Comparison of ENCODE assay signal across 13 cellular contexts in genomic region chr17:37430051-37430591, GRCh38. TPM values are rescaled to one million over a fixed set of nuclear protein-coding genes. Genes with fewer than 3 reads are reported as not detected.
DNase-seq lines count a peak whose midpoint lies in the region; ATAC-seq, FAIRE-seq and TF ChIP-seq lines count a peak whose summit lies in the region.
"Had no signal": no experiment of that assay in that cellular context is flagged by ENCODE, and none has a peak within 500 bp of the region (broad histone marks: within the 10 kb centered on the region; RNA-seq: fewer than 3 reads in every experiment).

No MANE protein-coding gene starts in this region.

- peaks cover 6 to 13% of the 10 kb centered on the region in 2 donors for H3K36me3 ChIP-seq in thyroid gland

- DNase-seq in A549 (ENCODE audit: low read depth in 1 of 2, low spot score in 1 of 2), result no peak
- DNase-seq in HCEC 1CT, result peak; percentile 64
- DNase-seq in iris pigment epithelial cell (ENCODE audit: low read depth), result peak; percentile 75
- DNase-seq in thyroid gland, result no peak
- no peak for DNase-seq in GDM1 (lab: John Stamatoyannopoulos, UW)
- no peak for DNase-seq in frontal cortex (ENCODE audit: low spot score in 2 of 2)
- DNase-seq: activated CD4-positive, alpha-beta T cell treated with anti-CD3 and anti-CD28 coated beads, Interleukin-2, amount 50 U/mL, for 1 hour; KG1; kidney had no signal

- H3K9me3 ChIP-seq in A549, result no peaks in the 10 kb centered on the region
- no peaks in the 10 kb centered on the region for H3K9me3 ChIP-seq in thyroid gland

- no peaks in the 10 kb centered on the region for H3K27me3 ChIP-seq in thyroid gland

- H3K27ac ChIP-seq in A549, result peak overlapping the region; percentile 6 to 12; a peak in 2 of 6 replicates
- peak overlapping the region in 1 of 3 donors; percentile 20 for H3K27ac ChIP-seq in thyroid gland

- TF ChIP-seq RAD21 in A549 (conservative IDR thresholded peaks at IDR 0.05 in 1 of 2, IDR thresholded peaks at IDR 0.05 in 1 of 2), result no peak

- CTCF ChIA-PET in A549 (lab: Yijun Ruan, JAX), result interaction anchor here (0.8 to 2.0 kb wide), 7 partner anchors 8 to 56 kb away, joined by 3 to 6 read pairs (median 3); no protein-coding TSS in a partner anchor

- peak overlapping the region; percentile 9; the same call in 2 of the 3 replicates for H3K4me2 ChIP-seq in A549

- no peak for TF ChIP-seq CTCF in A549 (IDR thresholded peaks at IDR 0.05)
- no peak for TF ChIP-seq CTCF in thyroid gland (IDR thresholded peaks at IDR 0.05)

- no peak for FAIRE-seq in A549 (lab: Jason Lieb, UNC)
- no peak for FAIRE-seq in frontal cortex (lab: Jason Lieb, UNC)
- FAIRE-seq: kidney had no signal

- H3K4me3 Mint-ChIP-seq in activated T-helper 17 cell treated with anti-CD3 and anti-CD28 coated beads, Interleukin-2, amount 50 U/mL, for 72 hours, result peak overlapping the region; percentile 62

- no peak overlapping the region for H3K4me3 ChIP-seq in A549
- H3K4me3 ChIP-seq in thyroid gland (replicated peaks in 1 of 3), result no peak overlapping the region

- peaks cover 7% of the 10 kb centered on the region for H3K4me1 Mint-ChIP-seq in activated T-helper 17 cell treated with anti-CD3 and anti-CD28 coated beads, Interleukin-2, amount 50 U/mL, for 72 hours

- no peak for TF ChIP-seq EP300 in A549 (IDR thresholded peaks at IDR 0.05)

- H3K9me3 Mint-ChIP-seq in activated T-helper 17 cell treated with anti-CD3 and anti-CD28 coated beads, Interleukin-2, amount 50 U/mL, for 72 hours, result no peaks in the 10 kb centered on the region

- no peak for TF ChIP-seq POLR2A in A549 (IDR thresholded peaks at IDR 0.05; ENCODE audit: low read length)
- TF ChIP-seq POLR2A in thyroid gland (IDR thresholded peaks at IDR 0.05), result no peak

- H3K27ac Mint-ChIP-seq in activated T-helper 17 cell treated with anti-CD3 and anti-CD28 coated beads, Interleukin-2, amount 50 U/mL, for 72 hours, result peak overlapping the region; percentile 87

- POLR2A ChIA-PET in A549 (lab: Yijun Ruan, JAX), result interaction anchor here (1.5 kb wide), 1 partner anchor 23 kb away, joined by 9 read pairs; the partner anchor contains the start of genes ACACA and TADA2A

- peak; percentile 39; a peak in 1 of 6 replicates for ATAC-seq in A549
- peak; percentile 92 for ATAC-seq in activated T-helper 17 cell treated with anti-CD3 and anti-CD28 coated beads, Interleukin-2, amount 50 U/mL, for 72 hours (replicated peaks)
- ATAC-seq in GM19395 (IDR thresholded peaks at IDR 0.05; ENCODE audit: unreplicated experiment), result no peak

- H3K4me1 ChIP-seq in A549, result peaks cover 14% of the 10 kb centered on the region; the same call in 2 of the 3 replicates
- H3K4me1 ChIP-seq in thyroid gland, result no peaks in the 10 kb centered on the region

- H3K27me3 Mint-ChIP-seq in activated T-helper 17 cell treated with anti-CD3 and anti-CD28 coated beads, Interleukin-2, amount 50 U/mL, for 72 hours, result no peaks in the 10 kb centered on the region

- intact Hi-C loops in thyroid gland (cut with DNase I), result no loop called here

- WGBS in A549 (ENCODE audit: missing lambda C conversion rate), result 55% methylated on average over 1 of the region's 1 CpG
- 65 to 78% methylated on average over 1 of the region's 1 CpG for WGBS in thyroid gland, 2 donors

- H3K36me3 Mint-ChIP-seq in activated T-helper 17 cell treated with anti-CD3 and anti-CD28 coated beads, Interleukin-2, amount 50 U/mL, for 72 hours (ENCODE audit: low read depth), result peaks cover 90% of the 10 kb centered on the region

TF ChIP-seq in A549, 52 proteins besides CTCF, POLR2A, EP300 and RAD21 (continues in another document):
- no peak for TF ChIP-seq BCL3 (IDR thresholded peaks at IDR 0.05)
- TF ChIP-seq USF2 (IDR thresholded peaks at IDR 0.05), result no peak
- no peak for TF ChIP-seq HDAC2 (IDR thresholded peaks at IDR 0.05)
- no peak for TF ChIP-seq CEBPB (IDR thresholded peaks at IDR 0.05)
- TF ChIP-seq ATOH8 (CRISPR knock-in tag; IDR thresholded peaks at IDR 0.05; ENCODE audit: low read depth), result no peak
- no peak for TF ChIP-seq MAFK (IDR thresholded peaks at IDR 0.05; ENCODE audit: partially characterized antibody)
- TF ChIP-seq TFCP2L1 (CRISPR knock-in tag; IDR thresholded peaks at IDR 0.05), result no peak
- TF ChIP-seq ESRRA (IDR thresholded peaks at IDR 0.05; ENCODE audit: borderline replicate concordance, low read length), result no peak
- TF ChIP-seq PHF8 (IDR thresholded peaks at IDR 0.05; ENCODE audit: borderline replicate concordance, low read depth), result no peak
- no peak for TF ChIP-seq HOXB13 (CRISPR knock-in tag; IDR thresholded peaks at IDR 0.05; ENCODE audit: low read depth)
- no peak for TF ChIP-seq HMGXB4 (CRISPR knock-in tag; IDR thresholded peaks at IDR 0.05; ENCODE audit: borderline replicate concordance)

RNA-seq across cellular contexts. Expression of gene TADA2A, which starts 23.4 kb away (rescaled TPM):
- polyA plus RNA-seq in A549 (2011; rRNA removed), result 22.2 and 27.1 TPM in 2 replicates
- 8.2 and 8.6 TPM in 2 replicates for polyA plus RNA-seq in A549 (2012; cell fraction: cytosol; rRNA removed)
- 12.7 and 20.7 TPM in 2 replicates for polyA plus RNA-seq in A549 (2012; cell fraction: nucleus; rRNA removed)
- polyA plus RNA-seq in A549 (2017; fragmentation: RNase III; extraction: RNeasy Plus Mini Kit Qiagen cat#74134 plus additional on column Dnase treatment), result 9.9 to 11.2 TPM (median 10.3 TPM) in 3 replicates
- 35.7 and 44.6 TPM in 2 replicates for polyA minus RNA-seq in A549 (2011; rRNA and poly(A)+ RNA removed)
- 10 to 100 TPM; 29.2 to 36.7 TPM for total RNA-seq in activated T-helper 17 cell treated with anti-CD3 and anti-CD28 coated beads, Interleukin-2, amount 50 U/mL, for 72 hours
- 10 to 100 TPM; 19.3 to 33.2 (median 22.1) TPM for total RNA-seq in thyroid gland
- 44.0 TPM for total RNA-seq in frontal cortex

RNA-seq across cellular contexts. Expression of gene ACACA, which starts 23.5 kb away (rescaled TPM):
- 112 and 113 TPM in 2 replicates for polyA plus RNA-seq in A549 (2011; rRNA removed)
- 33.3 and 39.2 TPM in 2 replicates for polyA plus RNA-seq in A549 (2012; cell fraction: cytosol; rRNA removed)
- polyA plus RNA-seq in A549 (2012; cell fraction: nucleus; rRNA removed), result 62.0 and 91.1 TPM in 2 replicates
- polyA plus RNA-seq in A549 (2017; fragmentation: RNase III; extraction: RNeasy Plus Mini Kit Qiagen cat#74134 plus additional on column Dnase treatment), result 42.7 to 51.8 TPM (median 48.6 TPM) in 3 replicates
- 336 and 347 TPM in 2 replicates for polyA minus RNA-seq in A549 (2011; rRNA and poly(A)+ RNA removed)
- 10 to 100 TPM; 36.9 to 73.7 TPM for total RNA-seq in activated T-helper 17 cell treated with anti-CD3 and anti-CD28 coated beads, Interleukin-2, amount 50 U/mL, for 72 hours
- total RNA-seq in thyroid gland, result 10 to 100 TPM; 27.2 to 55.7 (median 38.4) TPM
- 99.9 TPM for total RNA-seq in frontal cortex

RNA-seq across cellular contexts. Expression of gene C17orf78, which starts 54.3 kb away (rescaled TPM):
- polyA plus RNA-seq in A549 (2011; rRNA removed) (not detected in 2 replicates), A549 (2017; fragmentation: RNase III; extraction: RNeasy Plus Mini Kit Qiagen cat#74134 plus additional on column Dnase treatment) (not detected in 3 replicates)
- polyA plus RNA-seq in A549 (2012; cell fraction: cytosol; rRNA removed), result not detected in 2 replicates
- polyA plus RNA-seq in A549 (2012; cell fraction: nucleus; rRNA removed), result not detected in 2 replicates
- not detected in 2 replicates for polyA minus RNA-seq in A549 (2011; rRNA and poly(A)+ RNA removed)
- total RNA-seq in activated T-helper 17 cell treated with anti-CD3 and anti-CD28 coated beads, Interleukin-2, amount 50 U/mL, for 72 hours, result not detected
- total RNA-seq in thyroid gland (not detected), frontal cortex (not detected)
- total RNA-seq: dermis microvascular lymphatic vessel endothelial cell, kidney, pulmonary artery endothelial cell had no signal

RNA-seq across cellular contexts. Expression of gene DUSP14, which starts 59.6 kb away (rescaled TPM):
- polyA plus RNA-seq in A549 (2011; rRNA removed), result 35.5 and 38.0 TPM in 2 replicates
- polyA plus RNA-seq in A549 (2012; cell fraction: cytosol; rRNA removed), result 58.2 and 76.0 TPM in 2 replicates
- polyA plus RNA-seq in A549 (2012; cell fraction: nucleus; rRNA removed), result 54.1 and 60.8 TPM in 2 replicates
- 32.7 to 36.1 TPM (median 34.1 TPM) in 3 replicates for polyA plus RNA-seq in A549 (2017; fragmentation: RNase III; extraction: RNeasy Plus Mini Kit Qiagen cat#74134 plus additional on column Dnase treatment)
- polyA minus RNA-seq in A549 (2011; rRNA and poly(A)+ RNA removed), result 34.0 and 37.4 TPM in 2 replicates
- 10 to 100 TPM; 13.7 to 20.1 TPM for total RNA-seq in activated T-helper 17 cell treated with anti-CD3 and anti-CD28 coated beads, Interleukin-2, amount 50 U/mL, for 72 hours
- 10 to 100 TPM; 52.7 to 74.5 (median 59.0) TPM for total RNA-seq in thyroid gland
- 15.1 TPM for total RNA-seq in frontal cortex

Comparison
In these comparisons a context has a peak if more than half of its experiments do, and no peak if none do; other contexts are left out.
1. DNase-seq: peak in HCEC 1CT (single experiment) and iris pigment epithelial cell (single experiment); none in A549 (0 of 2), thyroid gland (0 of 2), GDM1 (single experiment) and frontal cortex (0 of 2).